Comparison of ENCODE assay signal across 33 cellular contexts in genomic region chr10:127193125-127193524, GRCh38. TPM values are rescaled to one million over a fixed set of nuclear protein-coding genes. Genes with fewer than 3 reads are reported as not detected.
DNase-seq lines count a peak whose midpoint lies in the region; FAIRE-seq and TF ChIP-seq lines count a peak whose summit lies in the region.
"Had no signal": no experiment of that assay in that cellular context is flagged by ENCODE, and none has a peak within 500 bp of the region (broad histone marks: within the 10 kb centered on the region; RNA-seq: fewer than 3 reads in every experiment).

No MANE protein-coding gene starts in this region.

- H3K27ac Mint-ChIP-seq in progenitor cell of endocrine pancreas, result no peak overlapping the region
- H3K27ac Mint-ChIP-seq: activated CD4-positive, alpha-beta T cell treated with anti-CD3 and anti-CD28 coated beads, Interleukin-2, amount 10 ng/mL, durations not matched to agents 7 days and 5 days; activated naive CD8-positive, alpha-beta T cell; activated T-cell treated with anti-CD3 and anti-CD28 coated beads, Interleukin-2, amount 50 U/mL, for 24 hours; dendritic cell treated with granulocyte-macrophage colony-stimulating factor and Interleukin-4, amounts not matched to agents 40 ng/mL and 50 ng/mL, for 4 days; natural killer cell treated with Interleukin-12 subunit alpha and Interleukin-12 subunit beta and Interleukin-15 and Interleukin-18, amount 100 ng/mL, for 72 hours; T-cell; WTC11 had no signal

- no peaks in the 10 kb centered on the region for H3K9me3 Mint-ChIP-seq in progenitor cell of endocrine pancreas (ENCODE audit: low read depth)
- H3K9me3 Mint-ChIP-seq: activated CD4-positive, alpha-beta T cell treated with anti-CD3 and anti-CD28 coated beads, Interleukin-2, amount 10 ng/mL, durations not matched to agents 7 days and 5 days; activated T-cell treated with anti-CD3 and anti-CD28 coated beads, Interleukin-2, amount 50 U/mL, for 24 hours; central memory CD8-positive, alpha-beta T cell; dendritic cell treated with granulocyte-macrophage colony-stimulating factor and Interleukin-4, amounts not matched to agents 40 ng/mL and 50 ng/mL, for 4 days; natural killer cell treated with Interleukin-12 subunit alpha and Interleukin-12 subunit beta and Interleukin-15 and Interleukin-18, amount 100 ng/mL, for 72 hours; T-cell; WTC11 had no signal

- peaks cover 8% of the 10 kb centered on the region for H3K4me1 Mint-ChIP-seq in progenitor cell of endocrine pancreas (ENCODE audit: low read depth)
- H3K4me1 Mint-ChIP-seq: activated CD4-positive, alpha-beta T cell treated with anti-CD3 and anti-CD28 coated beads, Interleukin-2, amount 10 ng/mL, durations not matched to agents 7 days and 5 days; central memory CD8-positive, alpha-beta T cell had no signal

- no peak overlapping the region for H3K4me3 Mint-ChIP-seq in progenitor cell of endocrine pancreas (ENCODE audit: low read depth)
- H3K4me3 Mint-ChIP-seq: activated CD4-positive, alpha-beta T cell treated with anti-CD3 and anti-CD28 coated beads, Interleukin-2, amount 10 ng/mL, durations not matched to agents 7 days and 5 days; activated naive CD8-positive, alpha-beta T cell; activated T-cell treated with anti-CD3 and anti-CD28 coated beads, Interleukin-2, amount 50 U/mL, for 24 hours; central memory CD8-positive, alpha-beta T cell; dendritic cell treated with granulocyte-macrophage colony-stimulating factor and Interleukin-4, amounts not matched to agents 40 ng/mL and 50 ng/mL, for 4 days; natural killer cell treated with Interleukin-12 subunit alpha and Interleukin-12 subunit beta and Interleukin-15 and Interleukin-18, amount 100 ng/mL, for 72 hours; T-cell; WTC11 had no signal

- peak; percentile 13 for DNase-seq in Daoy (ENCODE audit: low read depth)
- DNase-seq in RCC 7860 (ENCODE audit: low spot score), result peak; percentile 58
- peak; percentile 34 for DNase-seq in fibroblast of mammary gland (ENCODE audit: low read depth)
- peak; percentile 62 for DNase-seq in non-pigmented ciliary epithelial cell (ENCODE audit: low read depth)
- no peak for DNase-seq in progenitor cell of endocrine pancreas (ENCODE audit: low spot score, unreplicated experiment)
- no peak for DNase-seq in stimulated activated naive CD4-positive, alpha-beta T cell (lab: John Stamatoyannopoulos, UW)
- DNase-seq in stimulated activated CD4-positive, alpha-beta T cell treated with anti-CD3 and anti-CD28 coated beads, Interleukin-1b, Interleukin-23, amount 100 ng/mL, for 48 hours, result no peak
- DNase-seq: activated CD4-positive, alpha-beta T cell treated with anti-CD3 and anti-CD28 coated beads, Interleukin-2, amount 10 ng/mL, durations not matched to agents 7 days and 5 days; activated effector memory CD4-positive, alpha-beta T cell treated with anti-CD3 and anti-CD28 coated beads, Interleukin-2, amount 50 U/mL, for 16 hours; activated T-cell treated with anti-CD3 and anti-CD28 coated beads, Interleukin-2, amount 50 U/mL, for 24 hours; erythroblast; foreskin keratinocyte; HCEC 1CT; heart right ventricle; Karpas-422; kidney; MV-4-11; NCI-H146; NCI-H446 treated with DMSO at 0.1 percent for 48 hours; NCI-H774; right cardiac atrium; stimulated activated CD4-positive, alpha-beta T cell treated with anti-CD3 and anti-CD28 coated beads, Interleukin-4, amount 100 ng/mL, for 1 hour; T-cell; tibial artery had no signal

- no peak for TF ChIP-seq CTCF in fibroblast of mammary gland (conservative IDR thresholded peaks at IDR 0.05; ENCODE audit: control insufficient read depth, insufficient read depth, low read depth, low read length)
- no peak for TF ChIP-seq CTCF in progenitor cell of endocrine pancreas (IDR thresholded peaks at IDR 0.05; ENCODE audit: unreplicated experiment)

- H3K4me3 ChIP-seq in fibroblast of mammary gland (ENCODE audit: control insufficient read depth, low read depth, low read length), result no peak overlapping the region
- H3K4me3 ChIP-seq: ascending aorta, heart right ventricle, tibial artery had no signal

- H3K27me3 Mint-ChIP-seq in progenitor cell of endocrine pancreas, result peaks cover 67% of the 10 kb centered on the region

- no peak for FAIRE-seq in RCC 7860 (lab: Jason Lieb, UNC)
- FAIRE-seq: kidney had no signal

- H3K36me3 Mint-ChIP-seq in progenitor cell of endocrine pancreas (ENCODE audit: insufficient read depth), result peaks cover 2% of the 10 kb centered on the region
- H3K36me3 Mint-ChIP-seq: activated naive CD8-positive, alpha-beta T cell; natural killer cell treated with Interleukin-12 subunit alpha and Interleukin-12 subunit beta and Interleukin-15 and Interleukin-18, amount 100 ng/mL, for 72 hours; T-cell; WTC11 had no signal

RNA-seq across cellular contexts. Expression of gene INSYN2A, which starts 3.3 kb away (rescaled TPM):
- total RNA-seq in Daoy (2014; rRNA removed; shearing (Covaris generic)), result 0.24 TPM in 1 of 2 replicates, not detected in the other
- not detected in 2 replicates for total RNA-seq in progenitor cell of endocrine pancreas
- total RNA-seq: activated CD4-positive, alpha-beta T cell treated with anti-CD3 and anti-CD28 coated beads, Interleukin-2, amount 10 ng/mL, durations not matched to agents 7 days and 5 days; ascending aorta; foreskin keratinocyte; mononuclear cell; natural killer cell treated with Interleukin-12 subunit alpha and Interleukin-12 subunit beta and Interleukin-15 and Interleukin-18, amount 100 ng/mL, for 72 hours; right cardiac atrium; RPMI7951; SK-MEL-5; T-cell had no signal

Comparison
In these comparisons a context has a peak if more than half of its experiments do, and no peak if none do; other contexts are left out.
1. DNase-seq: peak in Daoy (single experiment), RCC 7860 (single experiment), fibroblast of mammary gland (single experiment) and non-pigmented ciliary epithelial cell (single experiment); none in progenitor cell of endocrine pancreas (single experiment), stimulated activated naive CD4-positive, alpha-beta T cell (0 of 6) and stimulated activated CD4-positive, alpha-beta T cell treated with anti-CD3 and anti-CD28 coated beads, Interleukin-1b, Interleukin-23, amount 100 ng/mL, for 48 hours (single experiment).